Comparison of ENCODE assay signal across 8 cellular contexts in genomic region chr9:114155263-114155966, GRCh38. TPM values are rescaled to one million over a fixed set of nuclear protein-coding genes. Genes with fewer than 3 reads are reported as not detected.
A peak's percentile ranks its signal among the peaks of the same experiment; 100 is the strongest.
DNase-seq lines count a peak whose midpoint lies in the region; ATAC-seq and TF ChIP-seq lines count a peak whose summit lies in the region.

TSS of gene COL27A1 (plus strand) at chr9:114155537. CDS start at chr9:114155951, 414 bp downstream.

- DNase-seq in Caco-2 (peak; percentile 82 to 93), LHCN-M2 (ENCODE audit: low read depth) (peak; percentile 72), cardiac muscle cell (ENCODE audit: low read depth in 1 of 2, low spot score in 1 of 2) (peak; percentile 88 to 89), thyroid gland (peak; percentile 83 to 87)
- peak; percentile 91 for DNase-seq in activated naive CD8-positive, alpha-beta T cell treated with anti-CD3 and anti-CD28 coated beads, Interleukin-2, amount 50 U/mL, for 24 hours

- no peaks in the 10 kb centered on the region for H3K9me2 ChIP-seq in SU-DHL-6 (replicated peaks; ENCODE audit: insufficient read depth, low read length)

- H2AFZ ChIP-seq in SU-DHL-6 (ENCODE audit: low read depth, low read length, severe bottlenecking): no peak within 1 kb of the TSS
- peak within 1 kb of the TSS; percentile 85 for H2AFZ ChIP-seq in parathyroid adenoma

- no peak within 1 kb of the TSS for H3K27ac ChIP-seq in SU-DHL-6 (ENCODE audit: low read depth, low read length)
- peak within 1 kb of the TSS; percentile 27 for H3K27ac ChIP-seq in cardiac muscle cell
- no peak within 1 kb of the TSS for H3K27ac ChIP-seq in parathyroid adenoma
- H3K27ac ChIP-seq in thyroid gland: peak within 1 kb of the TSS in 1 of 3 donors; percentile 56

- TF ChIP-seq CTCF in Caco-2 (IDR thresholded peaks at IDR 0.05; ENCODE audit: insufficient read depth in 1 of 2, low read depth in 1 of 2, low read length in 1 of 2, severe bottlenecking in 1 of 2, unreplicated experiment in 1 of 2) (peak; percentile 94 to 97), SU-DHL-6 (IDR thresholded peaks at IDR 0.05; ENCODE audit: insufficient read depth, low read length, poor library complexity, severe bottlenecking) (peak; percentile 49), cardiac muscle cell (IDR thresholded peaks at IDR 0.05; ENCODE audit: low read depth, low read length) (peak; percentile 86), parathyroid adenoma (IDR thresholded peaks at IDR 0.05) (peak; percentile 82), thyroid gland (IDR thresholded peaks at IDR 0.05) (peak; percentile 70 to 96 (median 86))

- no peaks in the 10 kb centered on the region for H3K36me3 ChIP-seq in Caco-2 (ENCODE audit: control insufficient read depth, insufficient read depth, low read length)
- H3K36me3 ChIP-seq in SU-DHL-6 (ENCODE audit: low read length): no peaks in the 10 kb centered on the region
- no peaks in the 10 kb centered on the region for H3K36me3 ChIP-seq in cardiac muscle cell
- no peaks in the 10 kb centered on the region for H3K36me3 ChIP-seq in parathyroid adenoma (ENCODE audit: control insufficient read depth, insufficient read depth, low read length)
- H3K36me3 ChIP-seq in thyroid gland: no peaks in the 10 kb centered on the region

- H3K4me1 ChIP-seq in Caco-2 (peaks cover 11% of the 10 kb centered on the region), cardiac muscle cell (ENCODE audit: low read depth) (peaks cover 11% of the 10 kb centered on the region), parathyroid adenoma (no peaks in the 10 kb centered on the region), thyroid gland (peaks cover 0 to 28% of the 10 kb centered on the region in 2 donors)

- no peaks in the 10 kb centered on the region for H3K9me3 ChIP-seq in Caco-2
- H3K9me3 ChIP-seq in SU-DHL-6 (ENCODE audit: insufficient read depth, low read length): no peaks in the 10 kb centered on the region
- no peaks in the 10 kb centered on the region for H3K9me3 ChIP-seq in cardiac muscle cell (ENCODE audit: low read depth)
- H3K9me3 ChIP-seq in parathyroid adenoma (ENCODE audit: control insufficient read depth, low read length): no peaks in the 10 kb centered on the region
- H3K9me3 ChIP-seq in thyroid gland: no peaks in the 10 kb centered on the region

- TF ChIP-seq POLR2A in thyroid gland (IDR thresholded peaks at IDR 0.05): peak in 1 of 2 donors; percentile 34

- no peaks in the 10 kb centered on the region for H3K9me3 Mint-ChIP-seq in Caco-2 (ENCODE audit: unreplicated experiment)
- H3K9me3 Mint-ChIP-seq in activated naive CD8-positive, alpha-beta T cell treated with anti-CD3 and anti-CD28 coated beads, Interleukin-2, amount 50 U/mL, for 24 hours: no peaks in the 10 kb centered on the region

- peaks cover 12% of the 10 kb centered on the region for H3K36me3 Mint-ChIP-seq in Caco-2 (ENCODE audit: insufficient read depth, unreplicated experiment)
- no peaks in the 10 kb centered on the region for H3K36me3 Mint-ChIP-seq in activated naive CD8-positive, alpha-beta T cell treated with anti-CD3 and anti-CD28 coated beads, Interleukin-2, amount 50 U/mL, for 24 hours (ENCODE audit: low read depth)

- H3F3A ChIP-seq in SU-DHL-6 (ENCODE audit: insufficient read depth): no peaks in the 10 kb centered on the region

- no peak within 1 kb of the TSS for H3K9ac ChIP-seq in SU-DHL-6 (ENCODE audit: low read length)
- H3K9ac ChIP-seq in parathyroid adenoma: no peak within 1 kb of the TSS

- CTCF ChIA-PET in Caco-2 (lab: Charles Lee): interaction anchor here (0.7 to 4.1 kb wide), 12 partner anchors 14 to 385 kb away, joined by 3 to 76 read pairs (median 4); partner anchors contain the start of gene KIF12

- WGBS in thyroid gland, 2 donors: 0 to 1% methylated on average over 25 to 26 of the region's 58 CpGs

- no peaks in the 10 kb centered on the region for H3K27me3 Mint-ChIP-seq in Caco-2 (ENCODE audit: insufficient read depth, unreplicated experiment)
- H3K27me3 Mint-ChIP-seq in activated naive CD8-positive, alpha-beta T cell treated with anti-CD3 and anti-CD28 coated beads, Interleukin-2, amount 50 U/mL, for 24 hours: peaks cover 51% of the 10 kb centered on the region

- H3K27ac Mint-ChIP-seq in Caco-2 (ENCODE audit: unreplicated experiment): peak within 1 kb of the TSS; percentile 82
- H3K27ac Mint-ChIP-seq in activated naive CD8-positive, alpha-beta T cell treated with anti-CD3 and anti-CD28 coated beads, Interleukin-2, amount 50 U/mL, for 24 hours: peak within 1 kb of the TSS; percentile 89

- H3K4me3 ChIP-seq in Caco-2 (ENCODE audit: low read depth, low read length) (peak within 1 kb of the TSS; percentile 81), SU-DHL-6 (ENCODE audit: insufficient read depth, low read length, poor library complexity, severe bottlenecking) (no peak within 1 kb of the TSS), cardiac muscle cell (peak within 1 kb of the TSS; percentile 73), parathyroid adenoma (ENCODE audit: low read depth, low read length) (peak within 1 kb of the TSS; percentile 60), thyroid gland (replicated peaks in 1 of 3) (peak within 1 kb of the TSS in 2 of 3 donors; percentile 52 to 55)

- BruUV-seq in Caco-2 (replicated peaks; lab: Mats Ljungman, UMichigan): no TSS peak

- peak; percentile 83 for ATAC-seq in GM21529 (IDR thresholded peaks at IDR 0.05; ENCODE audit: unreplicated experiment)
- peak; percentile 85 for ATAC-seq in activated naive CD8-positive, alpha-beta T cell treated with anti-CD3 and anti-CD28 coated beads, Interleukin-2, amount 50 U/mL, for 24 hours

- H3K4me3 Mint-ChIP-seq in Caco-2 (ENCODE audit: unreplicated experiment): peak within 1 kb of the TSS; percentile 78
- peak within 1 kb of the TSS; percentile 88 for H3K4me3 Mint-ChIP-seq in activated naive CD8-positive, alpha-beta T cell treated with anti-CD3 and anti-CD28 coated beads, Interleukin-2, amount 50 U/mL, for 24 hours

- H3K79me2 ChIP-seq in SU-DHL-6 (ENCODE audit: insufficient read depth, low read length): no peaks in the 10 kb centered on the region
- no peaks in the 10 kb centered on the region for H3K79me2 ChIP-seq in parathyroid adenoma

- H3K4me2 ChIP-seq in SU-DHL-6 (ENCODE audit: low read depth, low read length, poor library complexity, severe bottlenecking): peak within 1 kb of the TSS; percentile 44
- peak within 1 kb of the TSS; percentile 93 for H3K4me2 ChIP-seq in parathyroid adenoma (ENCODE audit: low read length)

- POLR2A ChIA-PET in Caco-2 (lab: Charles Lee): interaction anchor here (0.6 kb wide), 1 partner anchor 83 kb away, joined by 3 read pairs; no protein-coding TSS in a partner anchor

- H3K27me3 ChIP-seq in Caco-2 (replicated peaks; ENCODE audit: control insufficient read depth, insufficient read depth, low read length): no peaks in the 10 kb centered on the region
- H3K27me3 ChIP-seq in SU-DHL-6 (ENCODE audit: low read length): no peaks in the 10 kb centered on the region
- peaks cover 10% of the 10 kb centered on the region for H3K27me3 ChIP-seq in cardiac muscle cell
- H3K27me3 ChIP-seq in parathyroid adenoma (ENCODE audit: control insufficient read depth, insufficient read depth, low read length): no peaks in the 10 kb centered on the region
- H3K27me3 ChIP-seq in thyroid gland: no peaks in the 10 kb centered on the region

- H4K20me1 ChIP-seq in SU-DHL-6 (ENCODE audit: low read depth, low read length): no peaks in the 10 kb centered on the region

- intact Hi-C loops in Caco-2 (cut with micrococcal nuclease; ENCODE audit: unreplicated experiment): loop anchor here (1.0 kb wide), 3 partner anchors 73 to 136 kb away; no protein-coding TSS in a partner anchor
- intact Hi-C loops in thyroid gland (cut with DNase I): no loop called here

- H3K4me1 Mint-ChIP-seq in Caco-2 (ENCODE audit: low read depth, unreplicated experiment): peaks cover 13% of the 10 kb centered on the region
- H3K4me1 Mint-ChIP-seq in activated naive CD8-positive, alpha-beta T cell treated with anti-CD3 and anti-CD28 coated beads, Interleukin-2, amount 50 U/mL, for 24 hours: peaks cover 24% of the 10 kb centered on the region

RNA-seq across cellular contexts. Expression of gene COL27A1, which starts in this region (rescaled TPM):
- total RNA-seq in Caco-2 (2022) (31.1 and 41.3 TPM in 2 replicates), LHCN-M2 (2014; rRNA removed) (6.7 and 11.4 TPM in 2 replicates), cardiac muscle cell (19.2 and 19.3 TPM in 2 replicates), thyroid gland (10 to 100 TPM in 2 of 4 donors, 1 to 10 TPM in 2; 6.7 to 32.5 (median 10.6) TPM)
- polyA plus RNA-seq in LHCN-M2 (2012): 3.5 TPM
- 12.2 and 13.4 TPM in 2 replicates for polyA plus RNA-seq in cardiac muscle cell
